ENCODE assay signal across 19 cellular contexts in the genomic region with DNA sequence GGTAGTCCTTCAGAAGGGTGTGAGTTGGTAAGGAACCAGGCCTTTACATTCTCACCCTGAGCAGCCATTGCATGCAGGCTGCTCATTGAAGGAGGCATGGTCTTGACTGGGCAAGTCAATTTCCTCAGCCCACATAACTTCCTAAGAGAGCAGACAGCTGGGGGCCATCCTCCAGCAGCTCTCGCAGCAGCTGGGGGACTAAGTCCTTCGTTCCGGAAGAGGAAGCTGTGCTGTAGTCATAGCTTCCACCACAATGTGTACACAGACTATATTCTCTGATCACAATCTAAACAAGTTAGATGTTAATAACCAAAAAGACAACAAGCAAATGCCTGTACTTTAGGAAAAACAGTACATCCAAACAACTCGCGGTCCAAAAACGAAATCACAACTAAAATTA. TPM values are rescaled to one million over a fixed set of nuclear protein-coding genes. Genes with fewer than 3 reads are reported as not detected.
DNase-seq lines count a peak whose midpoint lies in the region; ATAC-seq and TF ChIP-seq lines count a peak whose summit lies in the region.
"Had no signal": no experiment of that assay in that cellular context is flagged by ENCODE, and none has a peak within 500 bp of the region (broad histone marks: within the 10 kb centered on the region; RNA-seq: fewer than 3 reads in every experiment).

No MANE protein-coding gene starts in this region.

- H3K27ac Mint-ChIP-seq in natural killer cell treated with Interleukin-12 subunit alpha and Interleukin-12 subunit beta and Interleukin-15 and Interleukin-18, amount 100 ng/mL, for 72 hours: no peak overlapping the region
- no peak overlapping the region for H3K27ac Mint-ChIP-seq in natural killer cell
- H3K27ac Mint-ChIP-seq: mesothelial cell of epicardium; stimulated activated naive B cell treated with anti-CD40 and anti-IgM and Interleukin-4, amounts not matched to agents 10 μg/mL and 1 μg/mL and 100 μg/mL, for 72 hours had no signal

- TF ChIP-seq EP300 in transverse colon (IDR thresholded peaks at IDR 0.05; ENCODE audit: low read depth) (no peak), upper lobe of left lung (IDR thresholded peaks at IDR 0.05) (no peak)

- ATAC-seq in natural killer cell treated with Interleukin-12 subunit alpha and Interleukin-12 subunit beta and Interleukin-15 and Interleukin-18, amount 100 ng/mL, for 72 hours: peak in 1 of 2 donors; percentile 25
- ATAC-seq in natural killer cell (no peak), GM18870 (IDR thresholded peaks at IDR 0.05; ENCODE audit: unreplicated experiment) (no peak), upper lobe of left lung (ENCODE audit: low FRiP score in 2 of 2) (no peak)
- ATAC-seq: gastroesophageal sphincter; HCT116; SK-N-SH treated with all-trans-retinoic acid at 6 μM for 48 hours; stimulated activated naive B cell treated with anti-CD40 and anti-IgM and Interleukin-4, amounts not matched to agents 10 μg/mL and 1 μg/mL and 100 μg/mL, for 72 hours had no signal

- H3K9me3 ChIP-seq in transverse colon (no peaks in the 10 kb centered on the region), upper lobe of left lung (no peaks in the 10 kb centered on the region)
- H3K9me3 ChIP-seq: gastroesophageal sphincter had no signal

- TF ChIP-seq CTCF in natural killer cell (IDR thresholded peaks at IDR 0.05): no peak
- no peak for TF ChIP-seq CTCF in NB4 (IDR thresholded peaks at IDR 0.05; ENCODE audit: low read depth, low read length)
- no peak for TF ChIP-seq CTCF in transverse colon (IDR thresholded peaks at IDR 0.05)
- no peak for TF ChIP-seq CTCF in foreskin fibroblast (IDR thresholded peaks at IDR 0.05; ENCODE audit: low read depth, low read length)
- TF ChIP-seq CTCF in upper lobe of left lung (IDR thresholded peaks at IDR 0.05): no peak

- no peak overlapping the region for H3K27ac ChIP-seq in transverse colon
- H3K27ac ChIP-seq in upper lobe of left lung: no peak overlapping the region
- H3K27ac ChIP-seq: gastroesophageal sphincter had no signal

- H3K4me3 Mint-ChIP-seq in natural killer cell treated with Interleukin-12 subunit alpha and Interleukin-12 subunit beta and Interleukin-15 and Interleukin-18, amount 100 ng/mL, for 72 hours: no peak overlapping the region
- no peak overlapping the region for H3K4me3 Mint-ChIP-seq in natural killer cell
- H3K4me3 Mint-ChIP-seq: mesothelial cell of epicardium; stimulated activated naive B cell treated with anti-CD40 and anti-IgM and Interleukin-4, amounts not matched to agents 10 μg/mL and 1 μg/mL and 100 μg/mL, for 72 hours had no signal

- H3K4me1 ChIP-seq in transverse colon: peaks cover 0 to 16% (median 1%) of the 10 kb centered on the region in 4 donors
- peaks cover 13 to 20% (median 17%) of the 10 kb centered on the region in 4 donors for H3K4me1 ChIP-seq in upper lobe of left lung

- TF ChIP-seq POLR2A in NB4 (IDR thresholded peaks at IDR 0.05; ENCODE audit: extremely low read depth, insufficient read length) (no peak), transverse colon (IDR thresholded peaks at IDR 0.05) (no peak), upper lobe of left lung (IDR thresholded peaks at IDR 0.05) (no peak)

- peaks cover 64 to 80% of the 10 kb centered on the region in 2 donors for H3K27me3 Mint-ChIP-seq in natural killer cell treated with Interleukin-12 subunit alpha and Interleukin-12 subunit beta and Interleukin-15 and Interleukin-18, amount 100 ng/mL, for 72 hours
- peaks cover 67 to 98% of the 10 kb centered on the region in 2 donors for H3K27me3 Mint-ChIP-seq in natural killer cell (ENCODE audit: low read depth in 2 of 2)

- no peak overlapping the region for H3K4me3 ChIP-seq in NB4 (ENCODE audit: low read depth, low read length)
- H3K4me3 ChIP-seq in transverse colon: no peak overlapping the region
- no peak overlapping the region for H3K4me3 ChIP-seq in foreskin fibroblast (ENCODE audit: low read depth in 1 of 2, low read length in 2 of 2)
- H3K4me3 ChIP-seq in upper lobe of left lung: no peak overlapping the region
- H3K4me3 ChIP-seq: gastroesophageal sphincter had no signal

- intact Hi-C loops in natural killer cell (cut with micrococcal nuclease) (no loop called here), transverse colon (cut with DNase I; ENCODE audit: low total_unique reads) (loop anchor here (10.0 kb wide), 2 partner anchors 107 to 443 kb away; no protein-coding TSS in a partner anchor)

- peaks cover 25% of the 10 kb centered on the region for H3K27me3 ChIP-seq in transverse colon
- no peaks in the 10 kb centered on the region for H3K27me3 ChIP-seq in upper lobe of left lung

- 67 to 85% methylated on average over 3 to 6 of the region's 6 CpGs for WGBS in transverse colon (ENCODE audit: low coverage in 1 of 2), 2 donors
- WGBS in upper lobe of left lung, 2 donors: 55 to 58% methylated on average over 3 to 6 of the region's 6 CpGs

- H3K9me3 Mint-ChIP-seq in natural killer cell treated with Interleukin-12 subunit alpha and Interleukin-12 subunit beta and Interleukin-15 and Interleukin-18, amount 100 ng/mL, for 72 hours: no peaks in the 10 kb centered on the region
- H3K9me3 Mint-ChIP-seq in natural killer cell: peaks cover 0 to under 1% of the 10 kb centered on the region in 2 donors
- H3K9me3 Mint-ChIP-seq: stimulated activated naive B cell treated with anti-CD40 and anti-IgM and Interleukin-4, amounts not matched to agents 10 μg/mL and 1 μg/mL and 100 μg/mL, for 72 hours had no signal

- DNase-seq in natural killer cell treated with Interleukin-12 subunit alpha and Interleukin-12 subunit beta and Interleukin-15 and Interleukin-18, amount 100 ng/mL, for 72 hours (ENCODE audit: low spot score): peak; percentile 23
- DNase-seq in natural killer cell (no peak), NB4 (ENCODE audit: low read depth) (peak; percentile 71), transverse colon (peak; percentile 15), foreskin fibroblast (no peak), upper lobe of left lung (no peak)
- DNase-seq in central memory CD4-positive, alpha-beta T cell: peak; percentile 17
- DNase-seq: activated CD4-positive, CD25-positive, alpha-beta regulatory T cell; DMS 273 treated with DMSO at 0.1 percent for 48 hours; NCI-H146; OCI-M1; stimulated activated naive B cell treated with anti-CD40 and anti-IgM and Interleukin-4, amounts not matched to agents 10 μg/mL and 1 μg/mL and 100 μg/mL, for 72 hours; trophoblast cell had no signal

- H3K36me3 ChIP-seq in transverse colon (no peaks in the 10 kb centered on the region), upper lobe of left lung (no peaks in the 10 kb centered on the region)
- H3K36me3 ChIP-seq: gastroesophageal sphincter had no signal

- H3K36me3 Mint-ChIP-seq in natural killer cell treated with Interleukin-12 subunit alpha and Interleukin-12 subunit beta and Interleukin-15 and Interleukin-18, amount 100 ng/mL, for 72 hours: peaks cover 2% of the 10 kb centered on the region
- H3K36me3 Mint-ChIP-seq in natural killer cell: no peaks in the 10 kb centered on the region
- H3K36me3 Mint-ChIP-seq: stimulated activated naive B cell treated with anti-CD40 and anti-IgM and Interleukin-4, amounts not matched to agents 10 μg/mL and 1 μg/mL and 100 μg/mL, for 72 hours had no signal

- H3K4me1 Mint-ChIP-seq in natural killer cell treated with Interleukin-12 subunit alpha and Interleukin-12 subunit beta and Interleukin-15 and Interleukin-18, amount 100 ng/mL, for 72 hours (ENCODE audit: low read depth in 2 of 2): peaks cover 24 to 28% of the 10 kb centered on the region in 2 donors
- peaks cover 23 to 27% of the 10 kb centered on the region in 2 donors for H3K4me1 Mint-ChIP-seq in natural killer cell

- in situ Hi-C loops in transverse colon (cut with MboI; ENCODE audit: low pct_ligation_motif_present in 1 of 4, low pct_unique_long_range_greater_than_20kb in 1 of 4, low sequenced_read_pairs in 3 of 4): loop anchor here in 2 of 4 donors (10.0 to 25.0 kb wide), 2 partner anchors 107 to 431 kb away; a partner anchor contains a TSS

RNA-seq across cellular contexts. Expression of a gene that starts 30.1 kb away (rescaled TPM):
- not detected for total RNA-seq in natural killer cell treated with Interleukin-12 subunit alpha and Interleukin-12 subunit beta and Interleukin-15 and Interleukin-18, amount 100 ng/mL, for 72 hours
- total RNA-seq in natural killer cell (not detected), transverse colon (not detected), upper lobe of left lung (not detected)
- total RNA-seq: cardiac septum had no signal

RNA-seq across cellular contexts. Expression of a gene that starts 38.5 kb away (rescaled TPM):
- total RNA-seq in natural killer cell treated with Interleukin-12 subunit alpha and Interleukin-12 subunit beta and Interleukin-15 and Interleukin-18, amount 100 ng/mL, for 72 hours: under 1 TPM in 1 of 2 donors, not detected in 1; 0.14 TPM
- total RNA-seq in natural killer cell (1 to 10 TPM in 1 of 3 donors, under 1 TPM in 2; 0.05 to 1.2 (median 0.11) TPM), transverse colon (1 to 10 TPM in 3 of 4 donors, under 1 TPM in 1; 0.68 to 6.4 (median 1.7) TPM), upper lobe of left lung (10 to 100 TPM in 5 of 6 donors, 1 to 10 TPM in 1; 9.7 to 55.9 (median 20.8) TPM)

Comparison
In these comparisons a context has a peak if more than half of its experiments do, and no peak if none do; other contexts are left out.
1. DNase-seq: peak in natural killer cell treated with Interleukin-12 subunit alpha and Interleukin-12 subunit beta and Interleukin-15 and Interleukin-18, amount 100 ng/mL, for 72 hours (single experiment), NB4 (single experiment), central memory CD4-positive, alpha-beta T cell (single experiment) and transverse colon (single experiment); none in natural killer cell (single experiment), foreskin fibroblast (0 of 2) and upper lobe of left lung (0 of 2).